In genomic region chr12:106136263-106136662, GRCh38 we compare ENCODE assay signal across 8 cellular contexts. TPM values are rescaled to one million over a fixed set of nuclear protein-coding genes. Genes with fewer than 3 reads are reported as not detected.
DNase-seq lines count a peak whose midpoint lies in the region; ATAC-seq and TF ChIP-seq lines count a peak whose summit lies in the region.

No MANE protein-coding gene starts in this region.

- intact Hi-C loops in psoas muscle (cut with DNase I): loop anchor here (2.0 to 10.0 kb wide), 7 partner anchors 59 to 714 kb away; no protein-coding TSS in a partner anchor

- H3K4me1 ChIP-seq in right atrium auricular region (peaks cover 0 to 67% of the 10 kb centered on the region in 2 donors), psoas muscle (peaks cover 65% of the 10 kb centered on the region)

- peak overlapping the region; percentile 94 to 95 for H3K27ac ChIP-seq in right atrium auricular region
- peak overlapping the region; percentile 98 for H3K27ac ChIP-seq in psoas muscle

- DNase-seq in GM12865 (ENCODE audit: low read depth) (peak; percentile 77), NCI-H128 (lab: John Stamatoyannopoulos, UW; ENCODE audit: unreplicated experiment) (peak; percentile 90), SW480 (ENCODE audit: low spot score) (peak; percentile 75), amygdala (lab: John Stamatoyannopoulos, UW) (peak; percentile 22 to 97 (median 80)), right atrium auricular region (ENCODE audit: low spot score) (peak; percentile 96), psoas muscle (peak; percentile 88 to 93), ureter (ENCODE audit: low spot score) (peak; percentile 90), 8988T (no peak)

- H3K27me3 ChIP-seq in right atrium auricular region (no peaks in the 10 kb centered on the region), psoas muscle (ENCODE audit: insufficient read depth in 3 of 3, low read length in 2 of 3) (no peaks in the 10 kb centered on the region)

- TF ChIP-seq CTCF in GM12865 (IDR thresholded peaks at IDR 0.05; ENCODE audit: insufficient read depth, low read depth, low read length, missing control alignments) (peak; percentile 65), right atrium auricular region (IDR thresholded peaks at IDR 0.05) (peak; percentile 69 to 94), psoas muscle (IDR thresholded peaks at IDR 0.05) (peak; percentile 91)

- 10 to 13% (median 11%) methylated on average over 13 of the region's 13 CpGs for WGBS in psoas muscle, 3 donors

- H3K36me3 ChIP-seq in right atrium auricular region: no peaks in the 10 kb centered on the region
- H3K36me3 ChIP-seq in psoas muscle (ENCODE audit: insufficient read depth in 1 of 2, low read depth in 1 of 2): no peaks in the 10 kb centered on the region

- H3K9me3 ChIP-seq in right atrium auricular region (no peaks in the 10 kb centered on the region), psoas muscle (no peaks in the 10 kb centered on the region)

- H3K4me3 ChIP-seq in GM12865 (ENCODE audit: low read depth, low read length) (no peak overlapping the region), right atrium auricular region (peak overlapping the region; percentile 87 to 94), psoas muscle (peak overlapping the region; percentile 91)

- ATAC-seq in psoas muscle: peak in 1 of 4 donors; percentile 28

RNA-seq across cellular contexts. Expression of gene NUAK1, which starts 2.5 kb away (rescaled TPM):
- total RNA-seq in right atrium auricular region (10 to 100 TPM; 16.9 to 30.1 TPM), psoas muscle (100 to 1,000 TPM in 1 of 4 donors, 10 to 100 TPM in 3; 19.8 to 102 (median 35.6) TPM), ureter (16.0 TPM)
- polyA plus RNA-seq in psoas muscle: 10 to 100 TPM in 2 of 3 donors, 1 to 10 TPM in 1; 7.0 to 21.8 (median 10.2) TPM
